9 cellular contexts compared by ENCODE assay signal in genomic region chr20:6007094-6007528, GRCh38. TPM values are rescaled to one million over a fixed set of nuclear protein-coding genes. Genes with fewer than 3 reads are reported as not detected.
A peak's percentile ranks its signal among the peaks of the same experiment; 100 is the strongest.
DNase-seq lines count a peak whose midpoint lies in the region; ATAC-seq, FAIRE-seq and TF ChIP-seq lines count a peak whose summit lies in the region.
"Had no signal": no experiment of that assay in that cellular context is flagged by ENCODE, and none has a peak within 500 bp of the region (broad histone marks: within the 10 kb centered on the region; RNA-seq: fewer than 3 reads in every experiment).

No MANE protein-coding gene starts in this region.

- no peak for ATAC-seq in HG03520 (IDR thresholded peaks at IDR 0.05; ENCODE audit: unreplicated experiment)
- ATAC-seq in GM21515 (IDR thresholded peaks at IDR 0.05; ENCODE audit: unreplicated experiment) = no peak

- WGBS in small intestine, 3 donors = 3 to 15% (median 6%) methylated on average over 4 of the region's 4 CpGs

- H3K4me1 ChIP-seq in small intestine (ENCODE audit: control insufficient read depth in 2 of 2, insufficient read depth in 1 of 2, low read depth in 1 of 2, low read length in 1 of 2) = peaks cover 0 to 4% of the 10 kb centered on the region in 2 donors

- DNase-seq in DMS53 (lab: John Stamatoyannopoulos, UW) = peak; percentile 23
- no peak for DNase-seq in DMS53 treated with DMSO at 0.1 percent for 48 hours (lab: John Stamatoyannopoulos, UW; ENCODE audit: unreplicated experiment)
- DNase-seq in SK-N-MC (ENCODE audit: low read depth, low spot score) = no peak
- peak; percentile 11 for DNase-seq in fibroblast of villous mesenchyme (ENCODE audit: low read depth)
- peak; percentile 44 for DNase-seq in small intestine
- DNase-seq in SKM-1 treated with dmso at 0.1 percent for 144 hours (lab: John Stamatoyannopoulos, UW; ENCODE audit: unreplicated experiment) = no peak

- H3K9me3 ChIP-seq in SK-N-MC (ENCODE audit: low read depth, low read length) (no peaks in the 10 kb centered on the region), small intestine (ENCODE audit: control insufficient read depth, low read depth) (no peaks in the 10 kb centered on the region)

- peak overlapping the region; percentile 79 for H3K9ac ChIP-seq in SK-N-MC (ENCODE audit: insufficient read length)

- H3K4me3 ChIP-seq in SK-N-MC (peak overlapping the region; percentile 86), fibroblast of villous mesenchyme (ENCODE audit: low read depth, low read length) (peak overlapping the region; percentile 79), small intestine (ENCODE audit: low read depth in 1 of 2, low read length in 2 of 2) (peak overlapping the region in 1 of 2 donors; percentile 99)

- FAIRE-seq in small intestine (lab: Jason Lieb, UNC) = no peak
- FAIRE-seq: A204.1 had no signal

- H3K36me3 ChIP-seq in SK-N-MC (ENCODE audit: insufficient read depth, low read length) (peaks cover 23% of the 10 kb centered on the region), small intestine (ENCODE audit: control insufficient read depth in 2 of 2, insufficient read depth in 2 of 2, low read length in 2 of 2) (peaks cover 3 to 4% of the 10 kb centered on the region in 2 donors)

- H3K27ac ChIP-seq in SK-N-MC = no peak overlapping the region
- peak overlapping the region in 1 of 2 donors; percentile 41 for H3K27ac ChIP-seq in small intestine (ENCODE audit: low read depth in 1 of 2, low read length in 1 of 2)

- no peak for TF ChIP-seq CTCF in fibroblast of villous mesenchyme (IDR thresholded peaks at IDR 0.05; ENCODE audit: insufficient read depth, low read depth, low read length)

- no peaks in the 10 kb centered on the region for H3K27me3 ChIP-seq in small intestine (ENCODE audit: control insufficient read depth in 2 of 2, insufficient read depth in 2 of 2, low read length in 2 of 2)

RNA-seq across cellular contexts. Expression of gene CRLS1, which starts 1.2 kb away (rescaled TPM):
- 39.6 and 61.7 TPM in 2 replicates for total RNA-seq in fibroblast of villous mesenchyme
- polyA plus RNA-seq in small intestine = 100 to 1,000 TPM in 1 of 3 donors, 10 to 100 TPM in 2; 75.1 to 140 (median 78.2) TPM

RNA-seq across cellular contexts. Expression of gene LRRN4, which starts 46.7 kb away (rescaled TPM):
- total RNA-seq in fibroblast of villous mesenchyme = under 0.01 TPM in 1 of 2 replicates, not detected in the other
- polyA plus RNA-seq in small intestine = under 1 TPM in 1 of 3 donors, not detected in 2; 0.06 TPM

RNA-seq across cellular contexts. Expression of gene MCM8, which starts 56.7 kb away (rescaled TPM):
- 8.4 and 13.0 TPM in 2 replicates for total RNA-seq in fibroblast of villous mesenchyme
- 1 to 10 TPM; 1.6 to 6.0 (median 2.4) TPM for polyA plus RNA-seq in small intestine

RNA-seq across cellular contexts. Expression of gene TRMT6, which starts 56.8 kb away (rescaled TPM):
- 6.8 and 9.9 TPM in 2 replicates for total RNA-seq in fibroblast of villous mesenchyme
- 10 to 100 TPM in 1 of 3 donors, 1 to 10 TPM in 2; 6.2 to 10.3 (median 6.9) TPM for polyA plus RNA-seq in small intestine

Comparison
In these comparisons a context has a peak if more than half of its experiments do, and no peak if none do; other contexts are left out.
1. DNase-seq: peak in DMS53 (single experiment), fibroblast of villous mesenchyme (single experiment) and small intestine (single experiment); none in DMS53 treated with DMSO at 0.1 percent for 48 hours (single experiment), SK-N-MC (single experiment) and SKM-1 treated with dmso at 0.1 percent for 144 hours (single experiment).